1 cellular context compared by ENCODE assay signal in genomic region chr22:37075046-37075445, GRCh38.
TF ChIP-seq lines count a peak whose summit lies in the region.

No MANE protein-coding gene starts in this region.

TF ChIP-seq in GM12878, 131 proteins besides CTCF, POLR2A, EP300 and RAD21:
- TF ChIP-seq MAX (IDR thresholded peaks at IDR 0.05; ENCODE audit: low read depth, low read length) (no peak), ESRRA (IDR thresholded peaks at IDR 0.05; ENCODE audit: low read length) (no peak), RB1 (IDR thresholded peaks at IDR 0.05; ENCODE audit: borderline replicate concordance) (no peak), ZBED1 (IDR thresholded peaks at IDR 0.05; ENCODE audit: borderline replicate concordance) (no peak), IRF5 (IDR thresholded peaks at IDR 0.05; ENCODE audit: borderline replicate concordance) (no peak), EGR1 (IDR thresholded peaks at IDR 0.05; ENCODE audit: borderline replicate concordance in 1 of 2, low read depth in 2 of 2, low read length in 2 of 2) (no peak), ZSCAN29 (IDR thresholded peaks at IDR 0.05) (no peak), PBX3 (IDR thresholded peaks at IDR 0.05; ENCODE audit: insufficient replicate concordance, low read depth, low read length) (no peak), ATF3 (IDR thresholded peaks at IDR 0.05; ENCODE audit: borderline replicate concordance, extremely low read depth, low read depth, low read length) (no peak), SMC3 (IDR thresholded peaks at IDR 0.05; ENCODE audit: borderline replicate concordance, low read length) (no peak)
